29 cellular contexts compared by ENCODE assay signal in genomic region chr17:58503876-58504275, GRCh38. TPM values are rescaled to one million over a fixed set of nuclear protein-coding genes. Genes with fewer than 3 reads are reported as not detected.
DNase-seq lines count a peak whose midpoint lies in the region; ATAC-seq and TF ChIP-seq lines count a peak whose summit lies in the region.
"Had no signal": no experiment of that assay in that cellular context is flagged by ENCODE, and none has a peak within 500 bp of the region (broad histone marks: within the 10 kb centered on the region; RNA-seq: fewer than 3 reads in every experiment).

No MANE protein-coding gene starts in this region.

- H3K4me1 ChIP-seq in Loucy (ENCODE audit: insufficient read depth, low read length, poor library complexity, severe bottlenecking) (peaks cover 15% of the 10 kb centered on the region), spleen (peaks cover 0 to 56% (median 20%) of the 10 kb centered on the region in 6 donors)
- H3K4me1 ChIP-seq: esophagus muscularis mucosa, SJCRH30, tibial nerve had no signal

- ATAC-seq in esophagus mucosa: peak; percentile 33
- no peak for ATAC-seq in GM18520 (IDR thresholded peaks at IDR 0.05; ENCODE audit: unreplicated experiment)
- ATAC-seq: activated CD4-positive, CD25-positive, alpha-beta regulatory T cell treated with anti-CD3 and anti-CD28 coated beads, Interleukin-2, amount 50 U/mL, for 24 hours; effector memory CD8-positive, alpha-beta T cell; naive thymus-derived CD8-positive, alpha-beta T cell had no signal

- H3K27me3 ChIP-seq in Loucy (ENCODE audit: insufficient read depth, low read length, poor library complexity, severe bottlenecking) (no peaks in the 10 kb centered on the region), spleen (replicated peaks in 1 of 7) (no peaks in the 10 kb centered on the region)
- H3K27me3 ChIP-seq: BLaER1, esophagus muscularis mucosa, SJCRH30, tibial nerve had no signal

- H4K20me1 ChIP-seq in Loucy (ENCODE audit: insufficient read depth, low read length, poor library complexity, severe bottlenecking): peaks cover 9% of the 10 kb centered on the region

- WGBS in spleen, 5 donors: 57 to 94% (median 73%) methylated on average over 6 to 7 of the region's 7 CpGs

- H3K9me3 ChIP-seq in Loucy (ENCODE audit: insufficient read depth, low read depth, low read length) (no peaks in the 10 kb centered on the region), spleen (no peaks in the 10 kb centered on the region)
- H3K9me3 ChIP-seq: BLaER1, esophagus muscularis mucosa, SJCRH30, tibial nerve had no signal

- H3K4me3 ChIP-seq in Loucy (ENCODE audit: low read length, poor library complexity, severe bottlenecking) (no peak overlapping the region), spleen (no peak overlapping the region)
- H3K4me3 ChIP-seq: BLaER1, coronary artery, esophagus muscularis mucosa, SJCRH30, tibial nerve had no signal

- no peaks in the 10 kb centered on the region for H3F3A ChIP-seq in Loucy (ENCODE audit: low read depth)

- no peak overlapping the region for H2AFZ ChIP-seq in Loucy (ENCODE audit: low read length)

- H3K9ac ChIP-seq in Loucy (ENCODE audit: low read depth, low read length, poor library complexity, severe bottlenecking): no peak overlapping the region
- H3K9ac ChIP-seq: BLaER1 had no signal

- TF ChIP-seq CTCF in Loucy (conservative IDR thresholded peaks at IDR 0.05; ENCODE audit: low read length): no peak
- TF ChIP-seq CTCF in spleen (IDR thresholded peaks at IDR 0.05 in 8 of 11, conservative IDR thresholded peaks at IDR 0.05 in 3 of 11): no peak

- H3K36me3 ChIP-seq in Loucy (ENCODE audit: insufficient read depth, low read length): peaks cover 76% of the 10 kb centered on the region; the same call in 1 of the 2 replicates
- H3K36me3 ChIP-seq in spleen: peaks cover 0 to 100% (median 93%) of the 10 kb centered on the region in 6 donors

- H3K79me2 ChIP-seq in Loucy (ENCODE audit: insufficient read depth, low read length): peaks cover 9% of the 10 kb centered on the region; the same call in 1 of the 2 replicates

- peak overlapping the region in 6 of 8 donors; percentile 64 to 90 (median 80) for H3K27ac ChIP-seq in spleen
- H3K27ac ChIP-seq: BLaER1, coronary artery, SJCRH30, tibial nerve had no signal

- no peaks in the 10 kb centered on the region for H3K9me2 ChIP-seq in Loucy (replicated peaks; ENCODE audit: low read depth, low read length)

- H3K4me2 ChIP-seq in Loucy (ENCODE audit: low read depth, low read length, poor library complexity, severe bottlenecking): peak overlapping the region; percentile 25

- intact Hi-C loops in spleen (cut with DNase I; ENCODE audit: low total_unique reads): no loop called here

- peak; percentile 80 for DNase-seq in GF-D8 (lab: John Stamatoyannopoulos, UW)
- no peak for DNase-seq in spleen
- DNase-seq in NCI-H1930 (lab: John Stamatoyannopoulos, UW): no peak
- DNase-seq in glomerular visceral epithelial cell (ENCODE audit: extremely low spot score): no peak
- DNase-seq: activated CD4-positive, alpha-beta memory T cell treated with anti-CD3 and anti-CD28 coated beads for 36 hours; activated naive CD8-positive, alpha-beta T cell treated with anti-CD3 and anti-CD28 coated beads, Interleukin-2, amount 10 ng/mL, durations not matched to agents 7 days and 5 days; COR-L47; DMS79; effector memory CD8-positive, alpha-beta T cell; foreskin melanocyte; GDM1; KG1; MV-4-11; naive thymus-derived CD8-positive, alpha-beta T cell; NCI-H1694; NCI-H2171 treated with DMSO at 0.1 percent for 48 hours; NCI-H524 treated with DMSO at 0.1 percent for 48 hours; occipital lobe; SJCRH30 had no signal

- TF ChIP-seq POLR2A in spleen (IDR thresholded peaks at IDR 0.05): no peak

RNA-seq across cellular contexts. Expression of gene MTMR4, which starts 10.6 kb away (rescaled TPM):
- total RNA-seq in esophagus mucosa (32.3 TPM), spleen (10 to 100 TPM; 42.0 to 61.9 (median 50.3) TPM)
- 10 to 100 TPM; 12.7 to 17.3 (median 14.1) TPM for polyA plus RNA-seq in spleen

RNA-seq across cellular contexts. Expression of gene HSF5, which starts 15.7 kb away (rescaled TPM):
- total RNA-seq in esophagus mucosa (not detected), spleen (1 to 10 TPM; 1.1 to 1.7 (median 1.3) TPM)
- polyA plus RNA-seq in spleen: under 1 TPM; 0.57 to 0.79 (median 0.61) TPM
- total RNA-seq: astrocyte, cardiac septum, SJCRH30 had no signal
